In genomic region chr11:94563176-94563847, GRCh38 we compare ENCODE assay signal across 1 cellular context.
TF ChIP-seq lines count a peak whose summit lies in the region.

No MANE protein-coding gene starts in this region.

TF ChIP-seq in K562, 482 proteins besides CTCF, POLR2A, EP300 and RAD21 (continued from another document):
- TF ChIP-seq RREB1 (CRISPR knock-in tag; IDR thresholded peaks at IDR 0.05) (no peak), ZNF778 (CRISPR knock-in tag; IDR thresholded peaks at IDR 0.05) (no peak), ZNF785 (CRISPR knock-in tag; IDR thresholded peaks at IDR 0.05) (no peak)
